ENCODE assay signal across 9 cellular contexts in the genomic region with DNA sequence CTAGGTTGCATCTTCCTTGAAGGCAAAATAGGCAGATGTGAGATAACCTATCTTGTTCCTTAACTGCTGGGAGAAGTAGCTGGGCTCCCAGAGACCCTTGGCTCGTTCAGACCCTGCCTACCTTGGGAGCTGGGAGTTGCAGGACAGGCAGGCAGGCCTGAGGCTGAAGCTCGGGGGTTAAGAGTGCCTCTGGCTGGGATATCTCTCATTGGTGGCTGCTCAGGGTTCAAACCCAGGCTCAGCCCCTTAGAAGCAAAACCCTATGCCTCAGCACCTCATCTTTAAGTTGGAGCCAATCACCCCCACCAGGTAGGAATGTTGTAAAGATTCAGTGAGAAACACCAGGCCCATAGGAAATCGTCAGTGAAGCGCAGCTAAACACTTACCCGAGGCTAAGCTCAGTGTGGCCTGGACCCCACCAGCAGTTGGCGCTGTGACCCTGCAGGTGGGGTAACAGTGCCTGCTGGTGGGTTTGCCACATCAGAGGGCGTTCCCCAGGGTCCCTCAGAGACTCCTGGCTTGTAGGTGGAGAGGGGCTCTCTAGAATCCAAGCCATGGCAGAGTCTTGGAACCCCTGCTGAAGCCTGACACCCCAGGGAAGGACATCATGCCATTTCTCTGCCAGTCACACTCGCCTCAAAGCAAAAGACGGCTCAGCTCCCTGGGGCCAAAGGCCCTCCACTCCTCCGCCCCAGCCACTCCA. TPM values are rescaled to one million over a fixed set of nuclear protein-coding genes. Genes with fewer than 3 reads are reported as not detected.
A peak's percentile ranks its signal among the peaks of the same experiment; 100 is the strongest.
DNase-seq lines count a peak whose midpoint lies in the region; ATAC-seq lines count a peak whose summit lies in the region.
"Had no signal": no experiment of that assay in that cellular context is flagged by ENCODE, and none has a peak within 500 bp of the region (broad histone marks: within the 10 kb centered on the region; RNA-seq: fewer than 3 reads in every experiment).

No MANE protein-coding gene starts in this region.

- no peaks in the 10 kb centered on the region for H3K36me3 ChIP-seq in naive thymus-derived CD4-positive, alpha-beta T cell (ENCODE audit: control insufficient read depth in 2 of 3, insufficient read depth in 3 of 3, low read length in 3 of 3)

- intact Hi-C loops in naive thymus-derived CD4-positive, alpha-beta T cell (cut with micrococcal nuclease), result loop anchor here (1.0 to 5.0 kb wide), 6 partner anchors 25 to 220 kb away; a partner anchor contains a TSS

- CTCF ChIA-PET in naive thymus-derived CD4-positive, alpha-beta T cell (lab: Charles Lee), result interaction anchor here (0.6 to 4.5 kb wide), 23 partner anchors 8 to 513 kb away, joined by 3 to 141 read pairs (median 5); a partner anchor contains a TSS

- DNase-seq in NCI-H2227 (lab: John Stamatoyannopoulos, UW; ENCODE audit: unreplicated experiment) (peak; percentile 14), NCI-H2227 treated with DMSO at 0.1 percent for 48 hours (lab: John Stamatoyannopoulos, UW) (no peak), NCI-H526 treated with DMSO at 0.1 percent for 48 hours (lab: John Stamatoyannopoulos, UW) (peak; percentile 11)
- DNase-seq in activated CD8-positive, alpha-beta memory T cell treated with anti-CD3 and anti-CD28 coated beads, Interleukin-2, amount 50 U/mL, for 4 hours, result peak; percentile 63
- peak; percentile 42 to 79 (median 67) for DNase-seq in naive thymus-derived CD4-positive, alpha-beta T cell
- DNase-seq in stimulated activated effector memory CD8-positive, alpha-beta T cell treated with anti-CD3 and anti-CD28 coated beads, Interleukin-12 subunit alpha, Interleukin-12 subunit beta, amount 100 ng/mL, for 72 hours (ENCODE audit: low spot score in 2 of 2), result peak; percentile 40 to 69

- no peaks in the 10 kb centered on the region for H3K4me1 ChIP-seq in naive thymus-derived CD4-positive, alpha-beta T cell (ENCODE audit: control insufficient read depth in 2 of 2, insufficient read depth in 2 of 2, low read length in 2 of 2)

- H3K4me3 Mint-ChIP-seq in naive thymus-derived CD4-positive, alpha-beta T cell, result no peak overlapping the region
- no peak overlapping the region for H3K4me3 Mint-ChIP-seq in stimulated activated effector memory CD8-positive, alpha-beta T cell treated with anti-CD3 and anti-CD28 coated beads, Interleukin-12 subunit alpha, Interleukin-12 subunit beta, amount 100 ng/mL, for 72 hours
- H3K4me3 Mint-ChIP-seq: stimulated activated naive CD8-positive, alpha-beta T cell treated with anti-CD3 and anti-CD28 coated beads, Interleukin-15, Interleukin-2, amounts not matched to agents 100 ng/mL and 50 ng/mL, for 24 hours had no signal

- peaks cover 0 to 17% (median 4%) of the 10 kb centered on the region in 7 donors for H3K4me1 Mint-ChIP-seq in naive thymus-derived CD4-positive, alpha-beta T cell
- no peaks in the 10 kb centered on the region for H3K4me1 Mint-ChIP-seq in stimulated activated effector memory CD8-positive, alpha-beta T cell treated with anti-CD3 and anti-CD28 coated beads, Interleukin-12 subunit alpha, Interleukin-12 subunit beta, amount 100 ng/mL, for 72 hours

- H3K27me3 Mint-ChIP-seq in naive thymus-derived CD4-positive, alpha-beta T cell, result no peaks in the 10 kb centered on the region
- H3K27me3 Mint-ChIP-seq: stimulated activated naive CD8-positive, alpha-beta T cell treated with anti-CD3 and anti-CD28 coated beads, Interleukin-15, Interleukin-2, amounts not matched to agents 100 ng/mL and 50 ng/mL, for 24 hours had no signal

- H3K27ac ChIP-seq in naive thymus-derived CD4-positive, alpha-beta T cell (ENCODE audit: low read depth, low read length), result no peak overlapping the region

- peaks cover 0 to 1% (median 0%) of the 10 kb centered on the region in 11 donors for H3K9me3 Mint-ChIP-seq in naive thymus-derived CD4-positive, alpha-beta T cell
- H3K9me3 Mint-ChIP-seq in stimulated activated effector memory CD8-positive, alpha-beta T cell treated with anti-CD3 and anti-CD28 coated beads, Interleukin-12 subunit alpha, Interleukin-12 subunit beta, amount 100 ng/mL, for 72 hours, result no peaks in the 10 kb centered on the region

- POLR2A ChIA-PET in naive thymus-derived CD4-positive, alpha-beta T cell (lab: Charles Lee), result interaction anchor here (0.9 to 1.7 kb wide), 6 partner anchors 14 to 110 kb away, joined by 3 to 12 read pairs (median 4); a partner anchor contains a TSS

- peak; percentile 73 for ATAC-seq in HG02870 (IDR thresholded peaks at IDR 0.05; ENCODE audit: unreplicated experiment)
- ATAC-seq in esophagus mucosa, result peak; percentile 71
- ATAC-seq in naive thymus-derived CD4-positive, alpha-beta T cell, result peak; percentile 92
- ATAC-seq in stimulated activated effector memory CD8-positive, alpha-beta T cell treated with anti-CD3 and anti-CD28 coated beads, Interleukin-12 subunit alpha, Interleukin-12 subunit beta, amount 100 ng/mL, for 72 hours, result peak; percentile 80

- H3K9me3 ChIP-seq in naive thymus-derived CD4-positive, alpha-beta T cell (ENCODE audit: control insufficient read depth in 2 of 3, low read length in 3 of 3), result no peaks in the 10 kb centered on the region

- H3K4me3 ChIP-seq in naive thymus-derived CD4-positive, alpha-beta T cell (ENCODE audit: low read length), result no peak overlapping the region

- peak overlapping the region in 5 of 9 donors; percentile 18 to 69 (median 36) for H3K27ac Mint-ChIP-seq in naive thymus-derived CD4-positive, alpha-beta T cell
- no peak overlapping the region for H3K27ac Mint-ChIP-seq in stimulated activated effector memory CD8-positive, alpha-beta T cell treated with anti-CD3 and anti-CD28 coated beads, Interleukin-12 subunit alpha, Interleukin-12 subunit beta, amount 100 ng/mL, for 72 hours
- H3K27ac Mint-ChIP-seq: stimulated activated naive CD8-positive, alpha-beta T cell treated with anti-CD3 and anti-CD28 coated beads, Interleukin-15, Interleukin-2, amounts not matched to agents 100 ng/mL and 50 ng/mL, for 24 hours had no signal

- H3K36me3 Mint-ChIP-seq in naive thymus-derived CD4-positive, alpha-beta T cell, result peaks cover 0 to 1% (median 0%) of the 10 kb centered on the region in 5 donors
- H3K36me3 Mint-ChIP-seq in stimulated activated effector memory CD8-positive, alpha-beta T cell treated with anti-CD3 and anti-CD28 coated beads, Interleukin-12 subunit alpha, Interleukin-12 subunit beta, amount 100 ng/mL, for 72 hours, result no peaks in the 10 kb centered on the region

- no peaks in the 10 kb centered on the region for H3K27me3 ChIP-seq in naive thymus-derived CD4-positive, alpha-beta T cell (ENCODE audit: control insufficient read depth in 2 of 2, insufficient read depth in 2 of 2, low read length in 2 of 2)

RNA-seq across cellular contexts. Expression of a gene that starts 54.6 kb away (rescaled TPM):
- total RNA-seq in esophagus mucosa, result not detected
- not detected for total RNA-seq in naive thymus-derived CD4-positive, alpha-beta T cell
- polyA plus RNA-seq in naive thymus-derived CD4-positive, alpha-beta T cell, result not detected

RNA-seq across cellular contexts. Expression of a gene that starts 55.9 kb away (rescaled TPM):
- 0.04 TPM for total RNA-seq in esophagus mucosa
- 1 to 10 TPM in 2 of 5 experiments, under 1 TPM in 1, not detected in 2; 0.29 to 5.9 (median 1.3) TPM for total RNA-seq in naive thymus-derived CD4-positive, alpha-beta T cell
- polyA plus RNA-seq in naive thymus-derived CD4-positive, alpha-beta T cell, result not detected
